Comparison of ENCODE assay signal across 14 cellular contexts in genomic region chr15:92500023-92500630, GRCh38.
"Had no signal": no experiment of that assay in that cellular context is flagged by ENCODE, and none has a peak within 500 bp of the region (broad histone marks: within the 10 kb centered on the region; RNA-seq: fewer than 3 reads in every experiment).

No MANE protein-coding gene starts in this region.

- DNase-seq: activated CD4-positive, alpha-beta T cell treated with anti-CD3 and anti-CD28 coated beads, Interleukin-2, amount 50 U/mL, for 48 hours; activated gamma-delta T cell; cerebellar nuclear complex; cortex of kidney; erythroblast; foreskin melanocyte; glutamatergic neuron; stimulated activated CD4-positive, alpha-beta T cell treated with anti-CD3 and anti-CD28 coated beads, Interleukin-12 subunit alpha, Interleukin-12 subunit beta, amount 100 ng/mL, for 4 hours; stimulated activated CD4-positive, alpha-beta T cell treated with anti-CD3 and anti-CD28 coated beads, Interleukin-1b, Interleukin-23, amount 100 ng/mL, for 48 hours; stimulated activated naive CD4-positive, alpha-beta T cell treated with Interleukin-2 at 50 U/mL for 16 hours; T-helper 2 cell; thyroid gland had no signal

- ATAC-seq: left lobe of liver had no signal

- H3K4me1 ChIP-seq: thyroid gland had no signal

- H3K4me3 ChIP-seq: lung, thyroid gland had no signal

- H3K27me3 ChIP-seq: thyroid gland had no signal

- H3K27ac ChIP-seq: thyroid gland had no signal

- H3K36me3 ChIP-seq: thyroid gland had no signal
